ENCODE assay signal across 8 cellular contexts in the genomic region with DNA sequence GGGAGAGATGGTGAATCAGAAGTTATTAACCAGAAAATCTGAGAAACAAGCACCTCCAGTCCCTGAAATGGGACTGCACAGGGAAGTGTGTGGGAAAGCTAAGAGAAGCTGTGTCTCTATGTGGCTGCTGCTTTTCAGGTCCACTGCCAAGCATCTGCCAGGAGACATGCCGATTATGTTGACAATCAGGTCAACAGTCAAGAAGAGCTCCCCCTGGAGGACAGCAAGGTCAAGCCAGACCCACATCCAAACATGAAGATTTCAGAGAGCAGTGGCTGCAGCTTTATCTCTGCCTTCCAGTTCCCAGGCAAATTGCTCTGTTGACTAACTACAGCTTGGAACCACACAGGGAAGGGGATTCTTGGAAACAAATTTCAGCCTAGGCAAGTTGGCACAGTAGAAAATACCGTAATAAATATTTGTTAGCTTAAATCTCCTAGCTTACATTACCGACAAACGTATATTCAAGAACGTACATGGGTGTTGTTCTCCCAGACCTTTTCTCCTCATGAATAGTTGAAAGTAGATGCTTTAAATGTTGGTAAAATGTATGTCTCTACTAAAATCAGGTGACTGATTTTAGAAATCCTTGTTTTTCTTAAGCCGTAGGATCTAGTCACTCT.
DNase-seq lines count a peak whose midpoint lies in the region; ATAC-seq and TF ChIP-seq lines count a peak whose summit lies in the region.

No MANE protein-coding gene starts in this region.

- ATAC-seq in GM18858 (IDR thresholded peaks at IDR 0.05; ENCODE audit: unreplicated experiment) = peak; percentile 87
- peak; percentile 84 for ATAC-seq in HG03039 (IDR thresholded peaks at IDR 0.05; ENCODE audit: unreplicated experiment)
- ATAC-seq in CD4-positive, alpha-beta T cell (ENCODE audit: poor library complexity) = no peak

- H3K4me1 Mint-ChIP-seq in brain = peaks cover 33% of the 10 kb centered on the region
- no peaks in the 10 kb centered on the region for H3K4me1 Mint-ChIP-seq in CD4-positive, alpha-beta T cell (ENCODE audit: low read depth)

- no peak overlapping the region for H3K27ac Mint-ChIP-seq in brain
- H3K27ac Mint-ChIP-seq in CD4-positive, alpha-beta T cell = no peak overlapping the region

- intact Hi-C loops in CD4-positive, alpha-beta T cell (cut with DNase I, micrococcal nuclease) = no loop called here

- no peaks in the 10 kb centered on the region for H3K36me3 Mint-ChIP-seq in brain
- no peaks in the 10 kb centered on the region for H3K36me3 Mint-ChIP-seq in CD4-positive, alpha-beta T cell (ENCODE audit: low read depth)

- no peak overlapping the region for H3K27ac ChIP-seq in CD4-positive, alpha-beta T cell (ENCODE audit: low read depth, low read length)

- TF ChIP-seq CTCF in brain (conservative IDR thresholded peaks at IDR 0.05) = peak; percentile 54 to 69
- no peak for TF ChIP-seq CTCF in CD4-positive, alpha-beta T cell (IDR thresholded peaks at IDR 0.05)

- H3K27me3 Mint-ChIP-seq in brain = no peaks in the 10 kb centered on the region
- H3K27me3 Mint-ChIP-seq in CD4-positive, alpha-beta T cell = no peaks in the 10 kb centered on the region

- CTCF ChIA-PET in CD4-positive, alpha-beta T cell (lab: Charles Lee) = no interaction called here

- no peak overlapping the region for H3K4me3 Mint-ChIP-seq in brain
- H3K4me3 Mint-ChIP-seq in CD4-positive, alpha-beta T cell = no peak overlapping the region

- H3K27me3 ChIP-seq in CD4-positive, alpha-beta T cell (ENCODE audit: control insufficient read depth, insufficient read depth, low read length) = no peaks in the 10 kb centered on the region

- H3K9me3 ChIP-seq in CD4-positive, alpha-beta T cell (ENCODE audit: control insufficient read depth, low read length) = no peaks in the 10 kb centered on the region

- H3K9me3 Mint-ChIP-seq in brain = no peaks in the 10 kb centered on the region
- H3K9me3 Mint-ChIP-seq in CD4-positive, alpha-beta T cell = no peaks in the 10 kb centered on the region

- DNase-seq in COLO829 (ENCODE audit: low spot score) (peak; percentile 91), NCI-H460 (ENCODE audit: extremely low read depth, low read depth) (peak; percentile 36), kidney glomerular epithelial cell (lab: John Stamatoyannopoulos, UW) (peak; percentile 57)
- no peak for DNase-seq in stimulated activated naive CD4-positive, alpha-beta T cell treated with Interleukin-2 at 50 U/mL for 16 hours (lab: John Stamatoyannopoulos, UW)
- no peak for DNase-seq in CD4-positive, alpha-beta T cell

- POLR2A ChIA-PET in CD4-positive, alpha-beta T cell (lab: Charles Lee) = no interaction called here

Comparison
In these comparisons a context has a peak if more than half of its experiments do, and no peak if none do; other contexts are left out.
1. DNase-seq: peak in COLO829 (single experiment), NCI-H460 (single experiment) and kidney glomerular epithelial cell (single experiment); none in stimulated activated naive CD4-positive, alpha-beta T cell treated with Interleukin-2 at 50 U/mL for 16 hours (single experiment) and CD4-positive, alpha-beta T cell (0 of 10).